9 cellular contexts compared by ENCODE assay signal in the genomic region with DNA sequence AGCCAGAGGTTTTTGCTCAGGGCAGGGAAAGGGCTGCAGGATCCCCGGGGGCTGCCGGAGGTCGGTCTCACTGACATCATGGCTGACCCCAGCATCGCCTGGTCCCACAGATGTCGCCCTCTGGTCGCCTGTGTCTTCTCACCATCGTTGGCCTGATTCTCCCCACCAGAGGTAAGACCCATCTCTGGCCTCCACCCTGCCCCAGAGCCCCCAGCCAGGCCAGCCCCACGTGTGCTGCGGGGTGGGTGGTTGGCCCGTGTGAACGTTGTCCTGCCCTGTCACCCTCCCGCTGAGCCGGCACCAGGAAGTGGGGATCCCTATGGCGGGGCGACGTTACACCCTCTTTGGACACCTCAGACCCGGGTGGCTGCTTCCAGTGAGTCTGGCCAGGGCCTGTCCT. TPM values are rescaled to one million over a fixed set of nuclear protein-coding genes. Genes with fewer than 3 reads are reported as not detected.
DNase-seq lines count a peak whose midpoint lies in the region; ATAC-seq, FAIRE-seq and TF ChIP-seq lines count a peak whose summit lies in the region.
"Had no signal": no experiment of that assay in that cellular context is flagged by ENCODE, and none has a peak within 500 bp of the region (broad histone marks: within the 10 kb centered on the region; RNA-seq: fewer than 3 reads in every experiment).

No MANE protein-coding gene starts in this region.

- peak overlapping the region; percentile 81 for H3K4me3 ChIP-seq in OCI-LY3 (ENCODE audit: low read length)
- H3K4me3 ChIP-seq in bronchial epithelial cell (ENCODE audit: low read depth, low read length): peak overlapping the region; percentile 94
- H3K4me3 ChIP-seq in BE2C (ENCODE audit: low read depth, low read length): no peak overlapping the region

- H3K36me3 ChIP-seq in ES-I3 (ENCODE audit: insufficient read depth, low read length) (peaks cover 27% of the 10 kb centered on the region), OCI-LY3 (replicated peaks; ENCODE audit: low read depth, low read length) (peaks cover 24% of the 10 kb centered on the region), bronchial epithelial cell (ENCODE audit: control insufficient read depth, insufficient read depth, low read length) (peaks cover 4% of the 10 kb centered on the region), BE2C (no peaks in the 10 kb centered on the region)

- DNase-seq in bronchial epithelial cell (ENCODE audit: low read depth) (no peak), naive B cell (no peak), BE2C (no peak), GOT3 (lab: John Stamatoyannopoulos, UW) (no peak), cerebellar cortex (ENCODE audit: low spot score) (no peak)

- TF ChIP-seq CTCF in OCI-LY3 (IDR thresholded peaks at IDR 0.05; ENCODE audit: low read depth, low read length) (no peak), bronchial epithelial cell (IDR thresholded peaks at IDR 0.05; ENCODE audit: insufficient read depth, low read length, severe bottlenecking) (no peak), BE2C (IDR thresholded peaks at IDR 0.05; ENCODE audit: low read depth, low read length) (no peak)

- H3K27ac Mint-ChIP-seq in naive B cell: peak overlapping the region in 5 of 6 donors; percentile 7 to 98 (median 97)

- no peaks in the 10 kb centered on the region for H3K9me3 ChIP-seq in ES-I3 (ENCODE audit: control insufficient read depth, insufficient read depth, low read length)
- H3K9me3 ChIP-seq in OCI-LY3 (ENCODE audit: insufficient read depth, low read length): no peaks in the 10 kb centered on the region
- H3K9me3 ChIP-seq in BE2C: 0 out of 2 replicates have a peak, but pooled peaks cover 2% of the 10 kb centered on the region

- H3K27me3 ChIP-seq in OCI-LY3 (ENCODE audit: low read depth, low read length) (peaks cover 12% of the 10 kb centered on the region), bronchial epithelial cell (ENCODE audit: control insufficient read depth, insufficient read depth, low read length) (no peaks in the 10 kb centered on the region), BE2C (peaks cover 88% of the 10 kb centered on the region)

- peak overlapping the region; percentile 94 for H3K4me2 ChIP-seq in OCI-LY3 (ENCODE audit: low read length)

- peaks cover 13 to 34% of the 10 kb centered on the region in 2 donors for H3K36me3 Mint-ChIP-seq in naive B cell

- ATAC-seq in naive B cell (ENCODE audit: low read depth in 2 of 2) (peak; percentile 7 to 11), HG03025 (IDR thresholded peaks at IDR 0.05; ENCODE audit: low FRiP score, unreplicated experiment) (no peak)

- H3K4me1 Mint-ChIP-seq in naive B cell: peaks cover 44 to 60% (median 59%) of the 10 kb centered on the region in 3 donors

- peaks cover 0 to 2% (median 0%) of the 10 kb centered on the region in 7 donors for H3K9me3 Mint-ChIP-seq in naive B cell

- H3K27ac ChIP-seq in OCI-LY3 (ENCODE audit: low read length): no peak overlapping the region

- H3K4me1 ChIP-seq in ES-I3 (ENCODE audit: insufficient read depth, low read length) (peaks cover 25% of the 10 kb centered on the region), OCI-LY3 (ENCODE audit: low read length) (peaks cover 13% of the 10 kb centered on the region), BE2C (no peaks in the 10 kb centered on the region)

- H4K20me1 ChIP-seq in OCI-LY3 (ENCODE audit: insufficient read depth, low read length): no peaks in the 10 kb centered on the region

- H3K27me3 Mint-ChIP-seq in naive B cell: no peaks in the 10 kb centered on the region

- no peak overlapping the region for H2AFZ ChIP-seq in OCI-LY3 (ENCODE audit: low read depth, low read length)

- H3K9ac ChIP-seq in ES-I3 (ENCODE audit: low read depth, low read length) (peak overlapping the region; percentile 91), OCI-LY3 (ENCODE audit: low read length) (peak overlapping the region; percentile 86)

- peaks cover 9% of the 10 kb centered on the region for H3K79me2 ChIP-seq in OCI-LY3 (ENCODE audit: low read length)

- H3K4me3 Mint-ChIP-seq in naive B cell: peak overlapping the region; percentile 91 to 100 (median 100)

- FAIRE-seq in bronchial epithelial cell (lab: Jason Lieb, UNC): no peak

RNA-seq across cellular contexts. Expression of a gene that starts 0.9 kb away (rescaled TPM):
- total RNA-seq in bronchial epithelial cell: 11.3 and 12.4 TPM in 2 replicates
- 100 to 1,000 TPM; 290 to 440 (median 351) TPM for polyA plus RNA-seq in naive B cell (ENCODE audit: low read depth in 6 of 6)
- polyA plus RNA-seq in BE2C (2012; ENCODE audit: insufficient read depth, insufficient read length, low read depth): 4.5 TPM

RNA-seq across cellular contexts. Expression of a gene that starts 12.4 kb away (rescaled TPM):
- not detected in 2 replicates for total RNA-seq in bronchial epithelial cell
- polyA plus RNA-seq in naive B cell (ENCODE audit: low read depth in 6 of 6): 1 to 10 TPM; 2.0 to 4.5 (median 3.4) TPM
- not detected for polyA plus RNA-seq in BE2C (2012; ENCODE audit: insufficient read depth, insufficient read length, low read depth)
- total RNA-seq: left colon had no signal

RNA-seq across cellular contexts. Expression of a gene that starts 16.8 kb away (rescaled TPM):
- total RNA-seq in bronchial epithelial cell: not detected in 2 replicates
- 1 to 10 TPM; 1.0 to 2.7 (median 1.2) TPM for polyA plus RNA-seq in naive B cell (ENCODE audit: low read depth in 6 of 6)
- polyA plus RNA-seq in BE2C (2012; ENCODE audit: insufficient read depth, insufficient read length, low read depth): not detected

RNA-seq across cellular contexts. Expression of a gene that starts 20.6 kb away (rescaled TPM):
- total RNA-seq in bronchial epithelial cell: not detected in 2 replicates
- not detected for polyA plus RNA-seq in naive B cell (ENCODE audit: low read depth in 6 of 6)
- polyA plus RNA-seq in BE2C (2012; ENCODE audit: insufficient read depth, insufficient read length, low read depth): 0.63 TPM

RNA-seq across cellular contexts. Expression of a gene that starts 39.8 kb away (rescaled TPM):
- total RNA-seq in bronchial epithelial cell: 309 and 548 TPM in 2 replicates
- not detected for polyA plus RNA-seq in naive B cell (ENCODE audit: low read depth in 6 of 6)
- not detected for polyA plus RNA-seq in BE2C (2012; ENCODE audit: insufficient read depth, insufficient read length, low read depth)
